ENCODE assay signal across 13 cellular contexts in the genomic region with DNA sequence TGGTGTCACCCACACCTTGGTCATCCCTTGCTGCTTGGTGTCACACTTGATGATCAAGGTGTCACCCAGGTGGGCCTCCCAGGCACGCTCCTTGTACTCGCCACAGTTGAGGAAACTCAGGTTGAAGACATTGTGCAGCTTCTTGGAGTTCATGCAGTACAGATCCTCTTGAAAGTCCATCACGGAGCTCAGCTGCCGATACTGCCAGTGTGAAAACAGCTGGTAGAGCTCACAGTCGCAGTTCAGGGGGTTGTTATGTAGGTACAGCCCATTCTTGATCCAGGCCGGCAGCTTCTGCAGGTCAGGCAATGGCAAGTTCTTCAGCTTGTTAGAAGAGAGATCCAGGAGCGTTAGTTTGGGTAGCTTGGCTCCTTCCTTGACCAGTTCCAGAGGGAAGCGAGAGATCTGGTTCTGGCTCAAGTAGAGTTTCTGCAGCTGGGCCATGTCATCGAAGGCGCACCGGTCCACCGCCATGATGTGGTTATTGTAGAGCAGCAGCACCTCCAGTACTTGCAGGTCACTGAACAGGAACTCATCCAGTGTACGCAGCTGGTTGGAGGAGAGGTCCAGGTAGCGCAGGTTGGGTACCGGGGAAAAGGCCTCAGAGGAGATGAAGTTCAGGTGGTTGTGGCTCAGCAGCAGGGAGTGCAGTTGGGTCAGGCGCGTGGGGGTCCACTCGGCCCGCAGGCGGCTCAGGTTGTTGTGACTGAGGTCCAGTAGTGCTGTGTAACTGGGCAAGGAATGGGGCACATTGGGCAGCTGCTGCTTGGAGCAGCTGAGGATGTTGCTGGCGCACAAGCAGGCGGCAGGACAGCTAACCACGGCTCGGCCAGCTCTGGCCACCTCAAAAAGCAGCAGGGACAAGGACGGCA. TPM values are rescaled to one million over a fixed set of nuclear protein-coding genes. Genes with fewer than 3 reads are reported as not detected.
A peak's percentile ranks its signal among the peaks of the same experiment; 100 is the strongest.
DNase-seq lines count a peak whose midpoint lies in the region; ATAC-seq and TF ChIP-seq lines count a peak whose summit lies in the region.
"Had no signal": no experiment of that assay in that cellular context is flagged by ENCODE, and none has a peak within 500 bp of the region (broad histone marks: within the 10 kb centered on the region; RNA-seq: fewer than 3 reads in every experiment).

No MANE protein-coding gene starts in this region.

- no peaks in the 10 kb centered on the region for H3K9me3 ChIP-seq in CD4-positive, alpha-beta memory T cell (ENCODE audit: control insufficient read depth in 1 of 2, low read length in 2 of 2)
- no peaks in the 10 kb centered on the region for H3K9me3 ChIP-seq in effector memory CD4-positive, alpha-beta T cell (ENCODE audit: control insufficient read depth, low read length)
- H3K9me3 ChIP-seq: pancreas had no signal

- DNase-seq in CD4-positive, alpha-beta memory T cell, result no peak
- no peak for DNase-seq in effector memory CD4-positive, alpha-beta T cell
- no peak for DNase-seq in osteocyte (ENCODE audit: extremely low spot score, unreplicated experiment)
- DNase-seq in cerebellum (ENCODE audit: low spot score), result no peak
- no peak for DNase-seq in dermis blood vessel endothelial cell
- no peak for DNase-seq in cerebellar nuclear complex (lab: John Stamatoyannopoulos, UW)
- DNase-seq: KG1; NCI-H2081; stimulated activated CD4-positive, alpha-beta T cell treated with anti-CD3 and anti-CD28 coated beads, Interleukin-2, amount 100 ng/mL, for 24 hours had no signal

- peaks cover 18 to 22% of the 10 kb centered on the region in 2 donors for H3K36me3 Mint-ChIP-seq in CD4-positive, alpha-beta memory T cell
- H3K36me3 Mint-ChIP-seq in IgD-negative memory B cell (no peaks in the 10 kb centered on the region), osteocyte (ENCODE audit: unreplicated experiment) (peaks cover 2% of the 10 kb centered on the region)

- CTCF ChIA-PET in CD4-positive, alpha-beta memory T cell (lab: Charles Lee; ENCODE audit: partially characterized antibody), result interaction anchor here (0.8 to 37.2 kb wide), 3 partner anchors 15 to 39 kb away, joined by 3 to 1669 read pairs (median 594); a partner anchor contains a TSS

- no peaks in the 10 kb centered on the region for H3K36me3 ChIP-seq in CD4-positive, alpha-beta memory T cell (ENCODE audit: insufficient read depth, low read length)
- no peaks in the 10 kb centered on the region for H3K36me3 ChIP-seq in effector memory CD4-positive, alpha-beta T cell (ENCODE audit: control insufficient read depth, insufficient read depth, low read length)
- H3K36me3 ChIP-seq: pancreas had no signal

- no peak for TF ChIP-seq CTCF in osteocyte (IDR thresholded peaks at IDR 0.05)

- peaks cover 70% of the 10 kb centered on the region for H3K4me1 ChIP-seq in CD4-positive, alpha-beta memory T cell (ENCODE audit: insufficient read depth, low read length)
- H3K4me1 ChIP-seq in effector memory CD4-positive, alpha-beta T cell (ENCODE audit: control insufficient read depth, insufficient read depth, low read length, poor library complexity, severe bottlenecking), result peaks cover 44% of the 10 kb centered on the region

- H3K27ac ChIP-seq in CD4-positive, alpha-beta memory T cell (ENCODE audit: low read depth, low read length), result peak overlapping the region; percentile 47
- peak overlapping the region; percentile 58 for H3K27ac ChIP-seq in effector memory CD4-positive, alpha-beta T cell (ENCODE audit: insufficient read depth, low read length, poor library complexity, severe bottlenecking)

- H3K27me3 Mint-ChIP-seq in CD4-positive, alpha-beta memory T cell, result no peaks in the 10 kb centered on the region
- H3K27me3 Mint-ChIP-seq in IgD-negative memory B cell (peaks cover 13% of the 10 kb centered on the region), osteocyte (ENCODE audit: unreplicated experiment) (peaks cover 16% of the 10 kb centered on the region)

- H3K4me3 ChIP-seq in CD4-positive, alpha-beta memory T cell (ENCODE audit: low read length in 2 of 2), result peak overlapping the region in 1 of 2 donors; percentile 82
- H3K4me3 ChIP-seq in effector memory CD4-positive, alpha-beta T cell (ENCODE audit: insufficient read depth, low read depth, low read length, poor library complexity, severe bottlenecking), result no peak overlapping the region
- H3K4me3 ChIP-seq: GM12878 had no signal

- peaks cover 53 to 83% (median 68%) of the 10 kb centered on the region in 4 donors for H3K4me1 Mint-ChIP-seq in CD4-positive, alpha-beta memory T cell
- H3K4me1 Mint-ChIP-seq in IgD-negative memory B cell, result peaks cover 7 to 14% (median 10%) of the 10 kb centered on the region in 3 donors
- H3K4me1 Mint-ChIP-seq in osteocyte (ENCODE audit: unreplicated experiment), result peaks cover 14% of the 10 kb centered on the region

- no peak for ATAC-seq in GM19023 (IDR thresholded peaks at IDR 0.05; ENCODE audit: unreplicated experiment)

- peak overlapping the region; percentile 85 to 94 (median 90) for H3K4me3 Mint-ChIP-seq in CD4-positive, alpha-beta memory T cell
- H3K4me3 Mint-ChIP-seq in IgD-negative memory B cell, result peak overlapping the region; percentile 81 to 93 (median 88)
- H3K4me3 Mint-ChIP-seq in osteocyte (ENCODE audit: unreplicated experiment), result peak overlapping the region; percentile 74

- peaks cover 0 to 4% (median under 1%) of the 10 kb centered on the region in 8 donors for H3K9me3 Mint-ChIP-seq in CD4-positive, alpha-beta memory T cell
- H3K9me3 Mint-ChIP-seq in IgD-negative memory B cell, result no peaks in the 10 kb centered on the region
- no peaks in the 10 kb centered on the region for H3K9me3 Mint-ChIP-seq in osteocyte (ENCODE audit: unreplicated experiment)

- H3K27ac Mint-ChIP-seq in CD4-positive, alpha-beta memory T cell, result peak overlapping the region; percentile 58 to 95 (median 90)
- H3K27ac Mint-ChIP-seq in IgD-negative memory B cell, result peak overlapping the region in 1 of 3 donors; percentile 91
- no peak overlapping the region for H3K27ac Mint-ChIP-seq in osteocyte (ENCODE audit: unreplicated experiment)

- POLR2A ChIA-PET in CD4-positive, alpha-beta memory T cell (lab: Charles Lee; ENCODE audit: partially characterized antibody), result interaction anchor here (0.9 to 23.6 kb wide), 5 partner anchors 11 to 82 kb away, joined by 3 to 438 read pairs (median 206); a partner anchor contains a TSS

- intact Hi-C loops in CD4-positive, alpha-beta memory T cell (cut with micrococcal nuclease), result no loop called here

- H3K27me3 ChIP-seq in CD4-positive, alpha-beta memory T cell (ENCODE audit: insufficient read depth, low read length), result no peaks in the 10 kb centered on the region
- H3K27me3 ChIP-seq in effector memory CD4-positive, alpha-beta T cell (replicated peaks; ENCODE audit: control insufficient read depth, insufficient read depth, low read length, poor library complexity, severe bottlenecking), result no peaks in the 10 kb centered on the region
- H3K27me3 ChIP-seq: pancreas had no signal

RNA-seq across cellular contexts. Expression of a gene that starts 1.3 kb away (rescaled TPM):
- total RNA-seq in CD4-positive, alpha-beta memory T cell, result 10 to 100 TPM; 28.1 to 29.3 TPM
- 10 to 100 TPM in 1 of 2 donors, 1 to 10 TPM in 1; 6.4 to 19.8 TPM for polyA plus RNA-seq in CD4-positive, alpha-beta memory T cell
- polyA plus RNA-seq in IgD-negative memory B cell, result 0.88 TPM
- total RNA-seq in osteocyte, result 5.2 and 5.4 TPM in 2 replicates
- 10.1 TPM for total RNA-seq in cerebellum
- 0.65 and 1.7 TPM in 2 replicates for total RNA-seq in dermis blood vessel endothelial cell

RNA-seq across cellular contexts. Expression of a gene that starts 14.3 kb away (rescaled TPM):
- total RNA-seq in CD4-positive, alpha-beta memory T cell, result 10 to 100 TPM; 40.7 to 41.6 TPM
- 10 to 100 TPM; 13.6 to 17.1 TPM for polyA plus RNA-seq in CD4-positive, alpha-beta memory T cell
- polyA plus RNA-seq in IgD-negative memory B cell, result 8.6 TPM
- total RNA-seq in osteocyte (10.2 and 10.6 TPM in 2 replicates), cerebellum (5.4 TPM), dermis blood vessel endothelial cell (6.5 and 7.5 TPM in 2 replicates)

RNA-seq across cellular contexts. Expression of a gene that starts 24.5 kb away (rescaled TPM):
- 1 to 10 TPM; 7.4 to 9.0 TPM for total RNA-seq in CD4-positive, alpha-beta memory T cell
- 1 to 10 TPM; 1.9 to 6.9 TPM for polyA plus RNA-seq in CD4-positive, alpha-beta memory T cell
- polyA plus RNA-seq in IgD-negative memory B cell, result 7.3 TPM
- total RNA-seq in osteocyte (6.4 and 6.8 TPM in 2 replicates), cerebellum (5.6 TPM), dermis blood vessel endothelial cell (1.3 and 1.5 TPM in 2 replicates)

RNA-seq across cellular contexts. Expression of a gene that starts 31.4 kb away (rescaled TPM):
- under 1 TPM in 1 of 2 experiments, not detected in 1; 0.53 TPM for total RNA-seq in CD4-positive, alpha-beta memory T cell
- polyA plus RNA-seq in CD4-positive, alpha-beta memory T cell, result under 1 TPM; 0.35 to 0.84 TPM
- polyA plus RNA-seq in IgD-negative memory B cell, result not detected
- total RNA-seq in osteocyte (not detected in 2 replicates), cerebellum (10.9 TPM), dermis blood vessel endothelial cell (under 0.01 TPM in 1 of 2 replicates, not detected in the other)

RNA-seq across cellular contexts. Expression of a gene that starts 40.2 kb away (rescaled TPM):
- total RNA-seq in CD4-positive, alpha-beta memory T cell, result 1 to 10 TPM; 7.7 to 8.1 TPM
- 10 to 100 TPM in 1 of 2 donors, 1 to 10 TPM in 1; 9.8 to 11.6 TPM for polyA plus RNA-seq in CD4-positive, alpha-beta memory T cell
- 8.1 TPM for polyA plus RNA-seq in IgD-negative memory B cell
- total RNA-seq in osteocyte (7.6 and 8.5 TPM in 2 replicates), cerebellum (13.2 TPM), dermis blood vessel endothelial cell (16.3 and 22.9 TPM in 2 replicates)
